26 cellular contexts compared by ENCODE assay signal in the genomic region with DNA sequence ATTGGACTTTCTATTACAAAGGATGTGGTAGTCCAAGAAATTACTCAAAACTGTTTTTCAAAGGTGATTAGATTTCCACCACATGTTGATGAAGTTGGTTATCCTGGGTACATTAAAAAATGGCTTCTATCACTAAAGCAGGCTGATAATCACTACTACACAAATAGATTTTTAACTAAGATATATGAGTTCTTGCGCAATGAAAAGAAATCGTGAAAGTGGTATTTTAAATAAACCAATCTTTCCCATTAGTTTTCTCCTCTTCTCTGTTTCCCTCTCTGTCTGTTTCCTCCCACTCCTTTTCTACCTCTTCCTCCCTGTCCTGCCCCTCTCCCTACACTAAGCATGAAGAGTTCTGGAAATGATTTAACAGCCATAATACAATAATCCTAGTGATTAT.
"Had no signal": no experiment of that assay in that cellular context is flagged by ENCODE, and none has a peak within 500 bp of the region (broad histone marks: within the 10 kb centered on the region; RNA-seq: fewer than 3 reads in every experiment).

No MANE protein-coding gene starts in this region.

- H3K4me1 Mint-ChIP-seq: memory B cell; naive B cell; stimulated activated naive CD8-positive, alpha-beta T cell treated with anti-CD3 and anti-CD28 coated beads, Interleukin-15, amount 100 ng/mL, for 72 hours had no signal

- H3K9me3 ChIP-seq: esophagus squamous epithelium, gastrocnemius medialis, heart left ventricle, mucosa of descending colon, prostate gland, spleen, suprapubic skin, transverse colon, vagina had no signal

- H3K27ac ChIP-seq: coronary artery, esophagus squamous epithelium, gastrocnemius medialis, heart left ventricle, hepatocyte, neural progenitor cell, prostate gland, skin epidermis, spleen, suprapubic skin, transverse colon, vagina had no signal

- H3K36me3 Mint-ChIP-seq: memory B cell; naive B cell; natural killer cell treated with Interleukin-12 subunit alpha and Interleukin-12 subunit beta and Interleukin-15 and Interleukin-18, amount 100 ng/mL, for 72 hours had no signal

- H2AFZ ChIP-seq: hepatocyte, neural progenitor cell had no signal

- H3K27me3 Mint-ChIP-seq: naive B cell; stimulated activated naive CD8-positive, alpha-beta T cell treated with anti-CD3 and anti-CD28 coated beads, Interleukin-15, amount 100 ng/mL, for 72 hours had no signal

- H3K4me3 ChIP-seq: coronary artery, esophagus squamous epithelium, gastrocnemius medialis, heart left ventricle, hepatocyte, lung, mucosa of descending colon, neural progenitor cell, prostate gland, skin epidermis, spleen, suprapubic skin, transverse colon, vagina had no signal

- DNase-seq: dermis blood vessel endothelial cell; effector memory CD4-positive, alpha-beta T cell; erythroblast; esophagus squamous epithelium; gastrocnemius medialis; heart left ventricle; kidney; mucosa of descending colon; naive B cell; right cardiac atrium; spleen; stimulated activated CD4-positive, alpha-beta T cell treated with anti-CD3 and anti-CD28 coated beads, Interleukin-4, amount 100 ng/mL, for 4 hours; stimulated activated naive CD4-positive, alpha-beta T cell; stimulated activated naive CD8-positive, alpha-beta T cell treated with anti-CD3 and anti-CD28 coated beads, Interleukin-15, amount 100 ng/mL, for 72 hours; transverse colon had no signal

- FAIRE-seq: kidney had no signal

- H3K4me3 Mint-ChIP-seq: memory B cell; naive B cell; natural killer cell treated with Interleukin-12 subunit alpha and Interleukin-12 subunit beta and Interleukin-15 and Interleukin-18, amount 100 ng/mL, for 72 hours; neural progenitor cell; stimulated activated naive CD8-positive, alpha-beta T cell treated with anti-CD3 and anti-CD28 coated beads, Interleukin-15, amount 100 ng/mL, for 72 hours had no signal

- ATAC-seq: gastrocnemius medialis; heart left ventricle; left lobe of liver; mucosa of descending colon; natural killer cell treated with Interleukin-12 subunit alpha and Interleukin-12 subunit beta and Interleukin-15 and Interleukin-18, amount 100 ng/mL, for 72 hours; right cardiac atrium; stimulated activated naive CD8-positive, alpha-beta T cell treated with anti-CD3 and anti-CD28 coated beads, Interleukin-15, amount 100 ng/mL, for 72 hours had no signal

- H3K9me3 Mint-ChIP-seq: memory B cell; natural killer cell treated with Interleukin-12 subunit alpha and Interleukin-12 subunit beta and Interleukin-15 and Interleukin-18, amount 100 ng/mL, for 72 hours; stimulated activated naive CD8-positive, alpha-beta T cell treated with anti-CD3 and anti-CD28 coated beads, Interleukin-15, amount 100 ng/mL, for 72 hours had no signal

- H3K27me3 ChIP-seq: esophagus squamous epithelium, gastrocnemius medialis, heart left ventricle, hepatocyte, neural progenitor cell, spleen, suprapubic skin, transverse colon, vagina had no signal

- H3K27ac Mint-ChIP-seq: memory B cell; natural killer cell treated with Interleukin-12 subunit alpha and Interleukin-12 subunit beta and Interleukin-15 and Interleukin-18, amount 100 ng/mL, for 72 hours; neural progenitor cell; stimulated activated naive CD8-positive, alpha-beta T cell treated with anti-CD3 and anti-CD28 coated beads, Interleukin-15, amount 100 ng/mL, for 72 hours had no signal

- H3K9ac ChIP-seq: neural progenitor cell had no signal

- H3K4me1 ChIP-seq: heart left ventricle, prostate gland, spleen, vagina had no signal

- H3K36me3 ChIP-seq: esophagus squamous epithelium, gastrocnemius medialis, heart left ventricle, neural progenitor cell, prostate gland, spleen, suprapubic skin, transverse colon, vagina had no signal

- H3K79me2 ChIP-seq: hepatocyte had no signal

- H3K4me2 ChIP-seq: hepatocyte, neural progenitor cell had no signal
